In the genomic region with DNA sequence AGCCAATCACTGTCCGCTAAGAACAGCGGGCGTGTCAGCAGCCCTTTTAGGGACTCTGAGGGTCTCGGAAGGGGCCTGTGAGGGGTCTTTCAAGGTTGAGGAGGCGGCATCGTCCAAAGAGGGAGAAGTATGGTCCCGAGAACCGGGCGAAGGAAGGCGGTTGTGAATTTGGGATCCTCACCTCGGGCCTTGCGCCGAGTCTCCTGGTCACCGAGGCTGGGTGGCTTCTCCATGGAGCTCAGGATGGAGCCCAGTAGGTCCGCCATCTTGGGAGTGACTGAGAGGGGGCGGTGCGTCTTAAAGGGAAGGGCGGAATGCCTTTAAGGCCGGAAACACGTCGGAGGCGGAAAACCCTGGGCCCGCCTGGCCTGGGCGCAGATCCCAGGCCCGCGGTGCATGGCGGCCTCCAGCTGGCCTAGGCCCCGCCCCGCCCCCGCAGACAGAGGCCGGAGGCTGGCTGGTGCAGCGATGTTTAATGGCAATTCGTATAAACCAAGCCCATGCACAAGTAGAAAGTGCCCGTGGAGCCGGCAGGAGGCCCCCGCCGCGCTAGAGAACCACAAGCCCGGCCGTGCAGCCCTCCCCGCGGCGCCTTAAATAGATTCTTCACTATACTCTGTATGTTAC, we compare ENCODE assay signal across 8 cellular contexts. TPM values are rescaled to one million over a fixed set of nuclear protein-coding genes. Genes with fewer than 3 reads are reported as not detected.
A peak's percentile ranks its signal among the peaks of the same experiment; 100 is the strongest.
DNase-seq lines count a peak whose midpoint lies in the region; ATAC-seq and TF ChIP-seq lines count a peak whose summit lies in the region.

A gene with protein sequence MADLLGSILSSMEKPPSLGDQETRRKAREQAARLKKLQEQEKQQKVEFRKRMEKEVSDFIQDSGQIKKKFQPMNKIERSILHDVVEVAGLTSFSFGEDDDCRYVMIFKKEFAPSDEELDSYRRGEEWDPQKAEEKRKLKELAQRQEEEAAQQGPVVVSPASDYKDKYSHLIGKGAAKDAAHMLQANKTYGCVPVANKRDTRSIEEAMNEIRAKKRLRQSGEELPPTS (minus strand): TSS at position 279 of the 627 bp plus-strand sequence. CDS start 13 bp downstream, at position 266.

- BruUV-seq in Panc1 (replicated peaks; lab: Mats Ljungman, UMichigan), result TSS peak; percentile 87

- peaks cover 15% of the 10 kb centered on the region for H3K4me1 ChIP-seq in Panc1 (ENCODE audit: control insufficient read depth, insufficient read depth, low read length)

- peak; percentile 83 for DNase-seq in DMS53 treated with DMSO at 0.1 percent for 48 hours (lab: John Stamatoyannopoulos, UW; ENCODE audit: unreplicated experiment)
- peak; percentile 99 for DNase-seq in KBM-7
- DNase-seq in Panc1 (ENCODE audit: low read depth, low spot score), result peak; percentile 84
- DNase-seq in activated T-cell treated with anti-CD3 and anti-CD28 coated beads, Interleukin-2, amount 50 U/mL, for 4 hours, result peak; percentile 89
- DNase-seq in myocyte (ENCODE audit: low read depth), result peak; percentile 96
- DNase-seq in stimulated activated CD8-positive, alpha-beta memory T cell treated with anti-CD3 and anti-CD28 coated beads, Interleukin-7, amount 100 ng/mL, for 4 hours (ENCODE audit: low read depth in 2 of 2), result peak; percentile 86 to 88

- H3K27ac ChIP-seq in Panc1 (ENCODE audit: low read length), result peak within 1 kb of the TSS; percentile 98

- intact Hi-C loops in Panc1 (cut with micrococcal nuclease; ENCODE audit: unreplicated experiment), result no loop called here

- peak within 1 kb of the TSS; percentile 66 to 79 for H3K4me3 ChIP-seq in Panc1 (ENCODE audit: low read depth in 2 of 2, low read length in 2 of 2)

- no peaks in the 10 kb centered on the region for H3K36me3 ChIP-seq in Panc1 (ENCODE audit: control insufficient read depth, insufficient read depth, low read length)

- POLR2A ChIA-PET in Panc1 (lab: Charles Lee), result interaction anchor here (0.6 to 1.4 kb wide), 3 partner anchors 19 to 96 kb away, joined by 3 to 5 read pairs (median 4); a partner anchor contains a TSS

- H3K4me3 Mint-ChIP-seq in activated T-cell treated with anti-CD3 and anti-CD28 coated beads, Interleukin-2, amount 50 U/mL, for 4 hours, result no peak within 1 kb of the TSS

- H3K4me1 Mint-ChIP-seq in activated T-cell treated with anti-CD3 and anti-CD28 coated beads, Interleukin-2, amount 50 U/mL, for 4 hours (ENCODE audit: low read depth), result peaks cover 38% of the 10 kb centered on the region

- no peak for TF ChIP-seq CTCF in Panc1 (IDR thresholded peaks at IDR 0.05)

- H3K36me3 Mint-ChIP-seq in activated T-cell treated with anti-CD3 and anti-CD28 coated beads, Interleukin-2, amount 50 U/mL, for 4 hours (ENCODE audit: insufficient read depth), result peaks cover 25% of the 10 kb centered on the region

- H3K9me3 Mint-ChIP-seq in activated T-cell treated with anti-CD3 and anti-CD28 coated beads, Interleukin-2, amount 50 U/mL, for 4 hours, result no peaks in the 10 kb centered on the region

- H3K27me3 ChIP-seq in Panc1 (ENCODE audit: control insufficient read depth, insufficient read depth, low read length), result no peaks in the 10 kb centered on the region

- in situ Hi-C loops in KBM-7 (cut with MboI; ENCODE audit: low pct_unique_long_range_greater_than_20kb, low sequenced_read_pairs) (no loop called here), Panc1 (cut with HindIII; ENCODE audit: low pct_unique_long_range_greater_than_20kb, low sequenced_read_pairs) (no loop called here)

- peak; percentile 65 for ATAC-seq in GM21723 (IDR thresholded peaks at IDR 0.05; ENCODE audit: unreplicated experiment)
- peak; percentile 85 for ATAC-seq in Panc1
- ATAC-seq in activated T-cell treated with anti-CD3 and anti-CD28 coated beads, Interleukin-2, amount 50 U/mL, for 4 hours, result peak; percentile 59 to 61
- peak; percentile 85 for ATAC-seq in esophagus mucosa

- no peaks in the 10 kb centered on the region for H3K9me3 ChIP-seq in Panc1 (ENCODE audit: control insufficient read depth, insufficient read depth, low read depth, low read length)

- CTCF ChIA-PET in Panc1 (lab: Charles Lee), result interaction anchor here (0.6 to 1.0 kb wide), 2 partner anchors 22 to 94 kb away, joined by 3 to 4 read pairs; no protein-coding TSS in a partner anchor

- no peaks in the 10 kb centered on the region for H3K27me3 Mint-ChIP-seq in activated T-cell treated with anti-CD3 and anti-CD28 coated beads, Interleukin-2, amount 50 U/mL, for 4 hours (ENCODE audit: low read depth)

RNA-seq across cellular contexts. Expression of the gene that starts here (rescaled TPM):
- total RNA-seq in Panc1 (2021; ENCODE audit: unreplicated experiment) (43.4 TPM), esophagus mucosa (65.7 TPM), myocyte (114 and 133 TPM in 2 replicates)
- polyA plus RNA-seq in Panc1 (2012; ENCODE audit: insufficient read length), result 58.5 TPM
- total RNA-seq in activated T-cell treated with anti-CD3 and anti-CD28 coated beads, Interleukin-2, amount 50 U/mL, for 4 hours, result 10 to 100 TPM; 47.7 to 67.4 (median 56.9) TPM
- polyA plus RNA-seq in myocyte (2012), result 104 TPM

Comparison
In these comparisons a context has a peak if more than half of its experiments do, and no peak if none do; other contexts are left out.
1. Peak in every context shown above with its lines: DNase-seq, ATAC-seq, H3K4me3 ChIP-seq and H3K27ac ChIP-seq.